In the genomic region with DNA sequence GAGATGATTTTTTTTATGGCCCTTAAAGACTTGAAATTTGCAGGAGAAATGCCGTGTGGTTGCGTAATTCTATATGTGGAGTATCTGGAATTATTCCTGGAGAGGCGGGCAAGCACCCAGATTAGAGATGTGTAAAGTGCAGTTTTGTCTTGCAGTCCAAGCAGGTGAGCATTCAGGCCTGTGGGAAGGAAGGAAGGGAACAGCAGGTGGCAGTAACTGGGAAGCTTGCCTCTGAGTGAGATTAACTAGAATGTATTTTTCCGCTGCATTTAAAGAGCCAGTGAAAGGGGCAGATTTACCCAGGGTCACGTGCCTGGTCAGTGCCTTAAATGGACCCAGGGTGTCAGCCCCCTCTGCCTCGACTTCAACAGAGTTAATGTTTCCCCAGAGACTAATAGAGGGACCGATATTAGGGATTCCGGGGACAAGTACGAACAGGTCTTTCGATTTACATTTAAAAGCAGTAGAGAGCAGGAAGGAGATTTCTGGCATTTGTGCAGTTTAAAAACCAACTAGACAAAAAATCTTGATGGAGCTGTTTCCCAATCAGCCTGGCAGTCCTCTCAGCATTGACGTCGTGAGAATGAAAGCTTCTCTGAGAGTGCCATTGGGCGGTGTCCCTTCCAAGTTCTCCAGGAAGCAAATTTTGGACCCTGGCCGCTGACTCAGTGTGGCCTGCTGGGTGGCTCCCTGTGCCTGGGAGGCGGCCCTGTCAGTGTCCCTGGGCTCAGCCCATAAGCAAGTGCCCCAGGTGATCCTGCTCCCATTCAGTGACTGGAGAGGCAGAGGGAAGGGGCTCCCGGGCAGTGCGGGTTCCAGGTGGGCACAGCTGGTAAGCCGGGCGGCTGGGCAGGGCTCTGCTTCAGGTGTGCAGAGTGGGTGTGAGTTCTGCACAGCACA, we compare ENCODE assay signal across 1 cellular context.
A peak's percentile ranks its signal among the peaks of the same experiment; 100 is the strongest.
TF ChIP-seq lines count a peak whose summit lies in the region.

No MANE protein-coding gene starts in this region.

TF ChIP-seq in HEK293, 187 proteins besides CTCF, POLR2A, EP300 and RAD21 (continued from another document):
- TF ChIP-seq, protein P1, sequence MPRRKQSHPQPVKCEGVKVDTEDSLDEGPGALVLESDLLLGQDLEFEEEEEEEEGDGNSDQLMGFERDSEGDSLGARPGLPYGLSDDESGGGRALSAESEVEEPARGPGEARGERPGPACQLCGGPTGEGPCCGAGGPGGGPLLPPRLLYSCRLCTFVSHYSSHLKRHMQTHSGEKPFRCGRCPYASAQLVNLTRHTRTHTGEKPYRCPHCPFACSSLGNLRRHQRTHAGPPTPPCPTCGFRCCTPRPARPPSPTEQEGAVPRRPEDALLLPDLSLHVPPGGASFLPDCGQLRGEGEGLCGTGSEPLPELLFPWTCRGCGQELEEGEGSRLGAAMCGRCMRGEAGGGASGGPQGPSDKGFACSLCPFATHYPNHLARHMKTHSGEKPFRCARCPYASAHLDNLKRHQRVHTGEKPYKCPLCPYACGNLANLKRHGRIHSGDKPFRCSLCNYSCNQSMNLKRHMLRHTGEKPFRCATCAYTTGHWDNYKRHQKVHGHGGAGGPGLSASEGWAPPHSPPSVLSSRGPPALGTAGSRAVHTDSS (tag by site-specific recombination; IDR thresholded peaks at IDR 0.05) = no peak
- TF ChIP-seq, protein P2, sequence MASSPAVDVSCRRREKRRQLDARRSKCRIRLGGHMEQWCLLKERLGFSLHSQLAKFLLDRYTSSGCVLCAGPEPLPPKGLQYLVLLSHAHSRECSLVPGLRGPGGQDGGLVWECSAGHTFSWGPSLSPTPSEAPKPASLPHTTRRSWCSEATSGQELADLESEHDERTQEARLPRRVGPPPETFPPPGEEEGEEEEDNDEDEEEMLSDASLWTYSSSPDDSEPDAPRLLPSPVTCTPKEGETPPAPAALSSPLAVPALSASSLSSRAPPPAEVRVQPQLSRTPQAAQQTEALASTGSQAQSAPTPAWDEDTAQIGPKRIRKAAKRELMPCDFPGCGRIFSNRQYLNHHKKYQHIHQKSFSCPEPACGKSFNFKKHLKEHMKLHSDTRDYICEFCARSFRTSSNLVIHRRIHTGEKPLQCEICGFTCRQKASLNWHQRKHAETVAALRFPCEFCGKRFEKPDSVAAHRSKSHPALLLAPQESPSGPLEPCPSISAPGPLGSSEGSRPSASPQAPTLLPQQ (tag by site-specific recombination; IDR thresholded peaks at IDR 0.05) = no peak
- TF ChIP-seq ZNF266 (tag by site-specific recombination; IDR thresholded peaks at IDR 0.05; ENCODE audit: low read depth) (no peak), ZNF747 (tag by site-specific recombination; IDR thresholded peaks at IDR 0.05) (no peak), ZNF121 (tag by site-specific recombination; IDR thresholded peaks at IDR 0.05) (no peak), ZFHX2 (tag by site-specific recombination; conservative IDR thresholded peaks at IDR 0.05) (no peak), ZNF140 (tag by site-specific recombination; IDR thresholded peaks at IDR 0.05) (no peak), ZNF776 (tag by site-specific recombination; IDR thresholded peaks at IDR 0.05; ENCODE audit: borderline replicate concordance) (no peak), KLF10 (tag by site-specific recombination; IDR thresholded peaks at IDR 0.05) (no peak), ZSCAN30 (tag by site-specific recombination; IDR thresholded peaks at IDR 0.05) (no peak), ZNF707 (tag by site-specific recombination; IDR thresholded peaks at IDR 0.05) (no peak), ZNF114 (tag by site-specific recombination; IDR thresholded peaks at IDR 0.05) (no peak), ZNF792 (tag by site-specific recombination; IDR thresholded peaks at IDR 0.05) (no peak), ZNF221 (tag by site-specific recombination; IDR thresholded peaks at IDR 0.05; ENCODE audit: borderline replicate concordance) (no peak), ZNF138 (tag by site-specific recombination; IDR thresholded peaks at IDR 0.05; ENCODE audit: borderline replicate concordance) (no peak), ZNF324 (tag by site-specific recombination; IDR thresholded peaks at IDR 0.05) (no peak)
- TF ChIP-seq, protein P3, sequence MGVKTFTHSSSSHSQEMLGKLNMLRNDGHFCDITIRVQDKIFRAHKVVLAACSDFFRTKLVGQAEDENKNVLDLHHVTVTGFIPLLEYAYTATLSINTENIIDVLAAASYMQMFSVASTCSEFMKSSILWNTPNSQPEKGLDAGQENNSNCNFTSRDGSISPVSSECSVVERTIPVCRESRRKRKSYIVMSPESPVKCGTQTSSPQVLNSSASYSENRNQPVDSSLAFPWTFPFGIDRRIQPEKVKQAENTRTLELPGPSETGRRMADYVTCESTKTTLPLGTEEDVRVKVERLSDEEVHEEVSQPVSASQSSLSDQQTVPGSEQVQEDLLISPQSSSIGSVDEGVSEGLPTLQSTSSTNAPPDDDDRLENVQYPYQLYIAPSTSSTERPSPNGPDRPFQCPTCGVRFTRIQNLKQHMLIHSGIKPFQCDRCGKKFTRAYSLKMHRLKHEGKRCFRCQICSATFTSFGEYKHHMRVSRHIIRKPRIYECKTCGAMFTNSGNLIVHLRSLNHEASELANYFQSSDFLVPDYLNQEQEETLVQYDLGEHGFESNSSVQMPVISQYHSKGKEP (tag by site-specific recombination; IDR thresholded peaks at IDR 0.05) = peak; percentile 61; the same call in 1 of the 2 replicates
- TF ChIP-seq, protein P4, sequence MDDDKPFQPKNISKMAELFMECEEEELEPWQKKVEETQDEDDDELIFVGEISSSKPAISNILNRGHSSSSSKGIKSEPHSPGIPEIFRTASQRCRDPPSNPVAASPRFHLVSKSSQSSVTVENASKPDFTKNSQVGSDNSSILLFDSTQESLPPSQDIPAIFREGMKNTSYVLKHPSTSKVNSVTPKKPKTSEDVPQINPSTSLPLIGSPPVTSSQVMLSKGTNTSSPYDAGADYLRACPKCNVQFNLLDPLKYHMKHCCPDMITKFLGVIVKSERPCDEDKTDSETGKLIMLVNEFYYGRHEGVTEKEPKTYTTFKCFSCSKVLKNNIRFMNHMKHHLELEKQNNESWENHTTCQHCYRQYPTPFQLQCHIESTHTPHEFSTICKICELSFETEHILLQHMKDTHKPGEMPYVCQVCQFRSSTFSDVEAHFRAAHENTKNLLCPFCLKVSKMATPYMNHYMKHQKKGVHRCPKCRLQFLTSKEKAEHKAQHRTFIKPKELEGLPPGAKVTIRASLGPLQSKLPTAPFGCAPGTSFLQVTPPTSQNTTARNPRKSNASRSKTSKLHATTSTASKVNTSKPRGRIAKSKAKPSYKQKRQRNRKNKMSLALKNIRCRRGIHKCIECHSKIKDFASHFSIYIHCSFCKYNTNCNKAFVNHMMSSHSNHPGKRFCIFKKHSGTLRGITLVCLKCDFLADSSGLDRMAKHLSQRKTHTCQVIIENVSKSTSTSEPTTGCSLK (tag by site-specific recombination; IDR thresholded peaks at IDR 0.05) = no peak
- TF ChIP-seq, protein P5, sequence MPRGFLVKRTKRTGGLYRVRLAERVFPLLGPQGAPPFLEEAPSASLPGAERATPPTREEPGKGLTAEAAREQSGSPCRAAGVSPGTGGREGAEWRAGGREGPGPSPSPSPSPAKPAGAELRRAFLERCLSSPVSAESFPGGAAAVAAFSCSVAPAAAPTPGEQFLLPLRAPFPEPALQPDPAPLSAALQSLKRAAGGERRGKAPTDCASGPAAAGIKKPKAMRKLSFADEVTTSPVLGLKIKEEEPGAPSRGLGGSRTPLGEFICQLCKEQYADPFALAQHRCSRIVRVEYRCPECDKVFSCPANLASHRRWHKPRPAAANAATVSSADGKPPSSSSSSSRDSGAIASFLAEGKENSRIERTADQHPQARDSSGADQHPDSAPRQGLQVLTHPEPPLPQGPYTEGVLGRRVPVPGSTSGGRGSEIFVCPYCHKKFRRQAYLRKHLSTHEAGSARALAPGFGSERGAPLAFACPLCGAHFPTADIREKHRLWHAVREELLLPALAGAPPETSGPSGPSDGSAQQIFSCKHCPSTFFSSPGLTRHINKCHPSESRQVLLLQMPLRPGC (tag by site-specific recombination; IDR thresholded peaks at IDR 0.05) = no peak
- TF ChIP-seq, protein P6, sequence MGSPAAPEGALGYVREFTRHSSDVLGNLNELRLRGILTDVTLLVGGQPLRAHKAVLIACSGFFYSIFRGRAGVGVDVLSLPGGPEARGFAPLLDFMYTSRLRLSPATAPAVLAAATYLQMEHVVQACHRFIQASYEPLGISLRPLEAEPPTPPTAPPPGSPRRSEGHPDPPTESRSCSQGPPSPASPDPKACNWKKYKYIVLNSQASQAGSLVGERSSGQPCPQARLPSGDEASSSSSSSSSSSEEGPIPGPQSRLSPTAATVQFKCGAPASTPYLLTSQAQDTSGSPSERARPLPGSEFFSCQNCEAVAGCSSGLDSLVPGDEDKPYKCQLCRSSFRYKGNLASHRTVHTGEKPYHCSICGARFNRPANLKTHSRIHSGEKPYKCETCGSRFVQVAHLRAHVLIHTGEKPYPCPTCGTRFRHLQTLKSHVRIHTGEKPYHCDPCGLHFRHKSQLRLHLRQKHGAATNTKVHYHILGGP (tag by site-specific recombination; IDR thresholded peaks at IDR 0.05) = peak; percentile 73
- TF ChIP-seq, protein P7, sequence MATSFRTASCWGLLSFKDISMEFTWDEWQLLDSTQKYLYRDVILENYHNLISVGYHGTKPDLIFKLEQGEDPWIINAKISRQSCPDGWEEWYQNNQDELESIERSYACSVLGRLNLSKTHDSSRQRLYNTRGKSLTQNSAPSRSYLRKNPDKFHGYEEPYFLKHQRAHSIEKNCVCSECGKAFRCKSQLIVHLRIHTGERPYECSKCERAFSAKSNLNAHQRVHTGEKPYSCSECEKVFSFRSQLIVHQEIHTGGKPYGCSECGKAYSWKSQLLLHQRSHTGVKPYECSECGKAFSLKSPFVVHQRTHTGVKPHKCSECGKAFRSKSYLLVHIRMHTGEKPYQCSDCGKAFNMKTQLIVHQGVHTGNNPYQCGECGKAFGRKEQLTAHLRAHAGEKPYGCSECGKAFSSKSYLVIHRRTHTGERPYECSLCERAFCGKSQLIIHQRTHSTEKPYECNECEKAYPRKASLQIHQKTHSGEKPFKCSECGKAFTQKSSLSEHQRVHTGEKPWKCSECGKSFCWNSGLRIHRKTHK (tag by site-specific recombination; IDR thresholded peaks at IDR 0.05) = no peak
TF ChIP-seq in HEK293: peak in this region for 9.
